ENCODE assay signal across 10 cellular contexts in genomic region chr18:28357785-28358401, GRCh38.
DNase-seq lines count a peak whose midpoint lies in the region; ATAC-seq, FAIRE-seq and TF ChIP-seq lines count a peak whose summit lies in the region.
"Had no signal": no experiment of that assay in that cellular context is flagged by ENCODE, and none has a peak within 500 bp of the region (broad histone marks: within the 10 kb centered on the region; RNA-seq: fewer than 3 reads in every experiment).

No MANE protein-coding gene starts in this region.

- ATAC-seq in activated CD4-positive, CD25-positive, alpha-beta regulatory T cell treated with anti-CD3 and anti-CD28 coated beads, Interleukin-2, amount 50 U/mL, for 24 hours: no peak
- ATAC-seq: activated CD8-positive, alpha-beta T cell treated with anti-CD3 and anti-CD28 coated beads for 36 hours had no signal

- TF ChIP-seq RAD21 in Ishikawa (IDR thresholded peaks at IDR 0.05; ENCODE audit: low read depth): peak; percentile 17; the same call in 1 of the 2 replicates

- no peak for TF ChIP-seq EP300 in Ishikawa (IDR thresholded peaks at IDR 0.05; ENCODE audit: borderline replicate concordance)

- FAIRE-seq in HTR-8/SVneo (lab: Jason Lieb, UNC): no peak

- in situ Hi-C loops in G401 (cut with HindIII; ENCODE audit: low sequenced_read_pairs): no loop called here

- DNase-seq in ELF-1 (ENCODE audit: low read depth, low spot score) (peak; percentile 60), amniotic epithelial cell (ENCODE audit: low read depth) (peak; percentile 14), kidney tubule cell (ENCODE audit: low spot score) (peak; percentile 4), HTR-8/SVneo (ENCODE audit: insufficient read length, low spot score) (no peak), G401 (ENCODE audit: low spot score) (no peak)
- DNase-seq in stimulated activated CD4-positive, alpha-beta T cell treated with anti-CD3 and anti-CD28 coated beads, Interleukin-2, amount 100 ng/mL, for 24 hours: no peak
- DNase-seq: activated CD8-positive, alpha-beta T cell treated with anti-CD3 and anti-CD28 coated beads for 36 hours; effector CD4-positive, alpha-beta T cell had no signal

TF ChIP-seq in Ishikawa, 13 proteins besides CTCF, POLR2A, EP300 and RAD21:
- TF ChIP-seq MAX (IDR thresholded peaks at IDR 0.05) (no peak), TCF12 (IDR thresholded peaks at IDR 0.05; ENCODE audit: low read depth) (no peak), REST (IDR thresholded peaks at IDR 0.05; ENCODE audit: low read depth) (no peak), NFIC (IDR thresholded peaks at IDR 0.05) (no peak), ZBTB7A (IDR thresholded peaks at IDR 0.05; ENCODE audit: low read depth) (no peak), TAF1 (IDR thresholded peaks at IDR 0.05; ENCODE audit: low read depth) (no peak), TEAD4 (IDR thresholded peaks at IDR 0.05) (no peak), FOXM1 (IDR thresholded peaks at IDR 0.05; ENCODE audit: borderline replicate concordance, low read depth) (no peak), CREB1 (IDR thresholded peaks at IDR 0.05; ENCODE audit: low read depth) (no peak), CEBPB (IDR thresholded peaks at IDR 0.05) (no peak), EGR1 (IDR thresholded peaks at IDR 0.05) (no peak), YY1 (IDR thresholded peaks at IDR 0.05; ENCODE audit: low read depth) (no peak), USF1 (IDR thresholded peaks at IDR 0.05) (no peak)
TF ChIP-seq in Ishikawa: peak in this region for 0.

Comparison
In these comparisons a context has a peak if more than half of its experiments do, and no peak if none do; other contexts are left out.
1. DNase-seq: peak in ELF-1 (single experiment), amniotic epithelial cell (single experiment) and kidney tubule cell (single experiment); none in HTR-8/SVneo (single experiment), G401 (single experiment) and stimulated activated CD4-positive, alpha-beta T cell treated with anti-CD3 and anti-CD28 coated beads, Interleukin-2, amount 100 ng/mL, for 24 hours (0 of 2).